ENCODE assay signal across 2 cellular contexts in genomic region chr3:136772709-136773108, GRCh38.
TF ChIP-seq lines count a peak whose summit lies in the region.

No MANE protein-coding gene starts in this region.

TF ChIP-seq in HepG2, 621 proteins besides CTCF, POLR2A, EP300 and RAD21:
- TF ChIP-seq FOSL2 (CRISPR knock-in tag; IDR thresholded peaks at IDR 0.05) (peak; percentile 27; the same call in 1 of the 2 replicates), AKAP8 (CRISPR knock-in tag; IDR thresholded peaks at IDR 0.05) (no peak), HHEX (CRISPR knock-in tag; IDR thresholded peaks at IDR 0.05) (no peak)
TF ChIP-seq in HepG2: peak in this region for 1.

TF ChIP-seq in SK-N-SH, 30 proteins besides CTCF, POLR2A, EP300 and RAD21:
- TF ChIP-seq PBX3 (IDR thresholded peaks at IDR 0.05) (peak; percentile 50; the same call in 1 of the 2 replicates), NFIC (IDR thresholded peaks at IDR 0.05; ENCODE audit: borderline replicate concordance) (no peak), JUND (IDR thresholded peaks at IDR 0.05) (peak; percentile 33; the same call in 1 of the 2 replicates), RCOR1 (IDR thresholded peaks at IDR 0.05; ENCODE audit: low read length) (no peak), TCF12 (IDR thresholded peaks at IDR 0.05) (peak; percentile 22; the same call in 1 of the 2 replicates)
